8 cellular contexts compared by ENCODE assay signal in genomic region chr5:140549237-140550144, GRCh38. TPM values are rescaled to one million over a fixed set of nuclear protein-coding genes. Genes with fewer than 3 reads are reported as not detected.
A peak's percentile ranks its signal among the peaks of the same experiment; 100 is the strongest.
DNase-seq lines count a peak whose midpoint lies in the region; ATAC-seq and TF ChIP-seq lines count a peak whose summit lies in the region.

No MANE protein-coding gene starts in this region.

- DNase-seq in activated naive CD4-positive, alpha-beta T cell treated with anti-CD3 and anti-CD28 coated beads, Interleukin-2, amount 10 ng/mL, durations not matched to agents 7 days and 5 days: no peak
- no peak for DNase-seq in activated naive CD4-positive, alpha-beta T cell treated with anti-CD3 and anti-CD28 coated beads, Interleukin-2, amount 50 U/mL, for 16 hours
- DNase-seq in glutamatergic neuron (no peak), gastrocnemius medialis (peak; percentile 68 to 86), NCI-H1048 (lab: John Stamatoyannopoulos, UW) (no peak)

- in situ Hi-C loops in gastrocnemius medialis (cut with MboI; ENCODE audit: low sequenced_read_pairs in 4 of 4): loop anchor here in 3 of 4 donors (10.0 to 25.0 kb wide), 2 partner anchors 95 to 312 kb away; partner anchors contain the start of genes IK (in 2 of the 3) and NDUFA2 (in 2 of the 3)

- H3K4me1 ChIP-seq in gastrocnemius medialis: peaks cover 51 to 57% of the 10 kb centered on the region in 2 donors

- no peaks in the 10 kb centered on the region for H3K27me3 ChIP-seq in gastrocnemius medialis

- H3K4me1 Mint-ChIP-seq in activated naive CD4-positive, alpha-beta T cell treated with anti-CD3 and anti-CD28 coated beads, Interleukin-2, amount 10 ng/mL, durations not matched to agents 7 days and 5 days: peaks cover 71% of the 10 kb centered on the region
- peaks cover 6% of the 10 kb centered on the region for H3K4me1 Mint-ChIP-seq in glutamatergic neuron (ENCODE audit: low read depth, unreplicated experiment)

- H3K36me3 Mint-ChIP-seq in activated naive CD4-positive, alpha-beta T cell treated with anti-CD3 and anti-CD28 coated beads, Interleukin-2, amount 10 ng/mL, durations not matched to agents 7 days and 5 days: peaks cover 56% of the 10 kb centered on the region
- no peaks in the 10 kb centered on the region for H3K36me3 Mint-ChIP-seq in glutamatergic neuron (ENCODE audit: unreplicated experiment)

- ATAC-seq in gastrocnemius medialis (peak; percentile 37 to 39), GM21786 (IDR thresholded peaks at IDR 0.05; ENCODE audit: unreplicated experiment) (no peak), HG03457 (IDR thresholded peaks at IDR 0.05; ENCODE audit: unreplicated experiment) (no peak)

- peak overlapping the region; percentile 84; the same call in 1 of the 2 replicates for H3K27ac ChIP-seq in VCaP
- peak overlapping the region; percentile 92 to 100 (median 100) for H3K27ac ChIP-seq in gastrocnemius medialis

- H3K36me3 ChIP-seq in gastrocnemius medialis: peaks cover 0 to 31% of the 10 kb centered on the region in 2 donors

- no peaks in the 10 kb centered on the region for H3K9me3 ChIP-seq in gastrocnemius medialis

- no peaks in the 10 kb centered on the region for H3K27me3 Mint-ChIP-seq in activated naive CD4-positive, alpha-beta T cell treated with anti-CD3 and anti-CD28 coated beads, Interleukin-2, amount 10 ng/mL, durations not matched to agents 7 days and 5 days
- peaks cover 6% of the 10 kb centered on the region for H3K27me3 Mint-ChIP-seq in glutamatergic neuron (ENCODE audit: unreplicated experiment)

- H3K4me3 Mint-ChIP-seq in activated naive CD4-positive, alpha-beta T cell treated with anti-CD3 and anti-CD28 coated beads, Interleukin-2, amount 10 ng/mL, durations not matched to agents 7 days and 5 days: peak overlapping the region; percentile 11
- H3K4me3 Mint-ChIP-seq in glutamatergic neuron (ENCODE audit: unreplicated experiment): peak overlapping the region; percentile 68

- H3K4me3 ChIP-seq in gastrocnemius medialis: peak overlapping the region in 1 of 4 donors; percentile 7

- CTCF ChIA-PET in activated naive CD4-positive, alpha-beta T cell treated with anti-CD3 and anti-CD28 coated beads, Interleukin-2, amount 10 ng/mL, durations not matched to agents 7 days and 5 days (lab: Charles Lee): interaction anchor here (0.8 to 3.2 kb wide), 3 partner anchors 8 to 141 kb away, joined by 3 to 22 read pairs (median 4); partner anchors contain the start of gene SRA1

- peak in 1 of 2 donors; percentile 30 for TF ChIP-seq POLR2A in gastrocnemius medialis (IDR thresholded peaks at IDR 0.05)

- TF ChIP-seq CTCF in VCaP (conservative IDR thresholded peaks at IDR 0.05) (no peak), glutamatergic neuron (IDR thresholded peaks at IDR 0.05; ENCODE audit: partially characterized antibody, unreplicated experiment) (no peak), gastrocnemius medialis (IDR thresholded peaks at IDR 0.05 in 4 of 5, conservative IDR thresholded peaks at IDR 0.05 in 1 of 5) (no peak)

- peak overlapping the region; percentile 96 for H3K27ac Mint-ChIP-seq in activated naive CD4-positive, alpha-beta T cell treated with anti-CD3 and anti-CD28 coated beads, Interleukin-2, amount 10 ng/mL, durations not matched to agents 7 days and 5 days
- H3K27ac Mint-ChIP-seq in glutamatergic neuron (ENCODE audit: unreplicated experiment): no peak overlapping the region

- intact Hi-C loops in gastrocnemius medialis (cut with DNase I; ENCODE audit: low total_unique reads): loop anchor here (5.0 to 10.0 kb wide), 2 partner anchors 153 to 305 kb away; partner anchors contain the start of gene ZMAT2

- H3K9me3 Mint-ChIP-seq in activated naive CD4-positive, alpha-beta T cell treated with anti-CD3 and anti-CD28 coated beads, Interleukin-2, amount 10 ng/mL, durations not matched to agents 7 days and 5 days: no peaks in the 10 kb centered on the region
- H3K9me3 Mint-ChIP-seq in glutamatergic neuron (ENCODE audit: unreplicated experiment): peaks cover 12% of the 10 kb centered on the region

RNA-seq across cellular contexts. Expression of gene EIF4EBP3, which starts 2.0 kb away (rescaled TPM):
- 7.0 TPM for total RNA-seq in glutamatergic neuron (ENCODE audit: unreplicated experiment)
- total RNA-seq in gastrocnemius medialis: 100 to 1,000 TPM in 1 of 4 donors, 10 to 100 TPM in 3; 38.6 to 118 (median 51.8) TPM

RNA-seq across cellular contexts. Expression of gene SRA1, which starts 7.8 kb away (rescaled TPM):
- total RNA-seq in glutamatergic neuron (ENCODE audit: unreplicated experiment) (45.0 TPM), gastrocnemius medialis (10 to 100 TPM; 34.1 to 67.3 (median 40.6) TPM)

RNA-seq across cellular contexts. Expression of gene APBB3, which starts 14.9 kb away (rescaled TPM):
- total RNA-seq in glutamatergic neuron (ENCODE audit: unreplicated experiment) (103 TPM), gastrocnemius medialis (10 to 100 TPM in 2 of 4 donors, 1 to 10 TPM in 2; 4.1 to 12.5 (median 9.0) TPM)

RNA-seq across cellular contexts. Expression of gene SLC35A4, which starts 15.1 kb away (rescaled TPM):
- total RNA-seq in glutamatergic neuron (ENCODE audit: unreplicated experiment): 50.7 TPM
- total RNA-seq in gastrocnemius medialis: 100 to 1,000 TPM in 2 of 4 donors, 10 to 100 TPM in 2; 71.7 to 152 (median 114) TPM

Comparison
In these comparisons a context has a peak if more than half of its experiments do, and no peak if none do; other contexts are left out.
1. DNase-seq: peak in gastrocnemius medialis (2 of 2); none in activated naive CD4-positive, alpha-beta T cell treated with anti-CD3 and anti-CD28 coated beads, Interleukin-2, amount 10 ng/mL, durations not matched to agents 7 days and 5 days (single experiment), activated naive CD4-positive, alpha-beta T cell treated with anti-CD3 and anti-CD28 coated beads, Interleukin-2, amount 50 U/mL, for 16 hours (single experiment), glutamatergic neuron (single experiment) and NCI-H1048 (single experiment).
2. ATAC-seq: peak in gastrocnemius medialis (2 of 2); none in GM21786 (single experiment) and HG03457 (single experiment).